20 cellular contexts compared by ENCODE assay signal in the genomic region with DNA sequence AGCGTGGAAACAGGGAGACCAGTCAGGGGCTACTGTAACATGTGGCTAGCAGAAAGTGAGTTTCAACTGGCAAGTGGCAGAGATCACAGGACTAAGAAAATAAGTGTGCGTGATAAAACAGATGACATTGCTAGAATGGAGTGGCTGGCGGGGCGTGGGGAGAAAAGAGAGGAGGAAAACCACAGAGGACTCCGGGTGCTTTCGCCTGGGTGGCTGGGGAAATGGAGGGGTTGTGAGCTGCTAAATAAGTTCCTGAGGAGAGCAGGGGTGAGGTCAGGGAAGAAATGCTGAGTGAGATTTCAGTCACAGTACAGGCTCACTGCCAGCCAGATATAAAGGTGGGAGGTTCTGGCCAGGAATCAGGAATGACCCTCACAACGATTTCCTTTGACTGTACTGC.
DNase-seq lines count a peak whose midpoint lies in the region; ATAC-seq, FAIRE-seq and TF ChIP-seq lines count a peak whose summit lies in the region.
"Had no signal": no experiment of that assay in that cellular context is flagged by ENCODE, and none has a peak within 500 bp of the region (broad histone marks: within the 10 kb centered on the region; RNA-seq: fewer than 3 reads in every experiment).

No MANE protein-coding gene starts in this region.

- H3K4me1 ChIP-seq in astrocyte (ENCODE audit: insufficient read depth, low read length) (peaks cover 9% of the 10 kb centered on the region), GM23248 (ENCODE audit: insufficient read depth) (no peaks in the 10 kb centered on the region)
- H3K4me1 ChIP-seq: BE2C had no signal

- intact Hi-C loops in activated CD4-positive, alpha-beta T cell treated with anti-CD3 and anti-CD28 coated beads, Interleukin-2, amount 10 ng/mL, durations not matched to agents 24 days and 14 days (cut with micrococcal nuclease), result no loop called here

- H3K79me2 ChIP-seq in astrocyte (ENCODE audit: insufficient read depth, low read length), result no peaks in the 10 kb centered on the region
- no peaks in the 10 kb centered on the region for H3K79me2 ChIP-seq in GM23248 (ENCODE audit: insufficient read depth)

- CTCF ChIA-PET in activated CD4-positive, alpha-beta T cell treated with anti-CD3 and anti-CD28 coated beads, Interleukin-2, amount 10 ng/mL, durations not matched to agents 7 days and 5 days (lab: Charles Lee), result no interaction called here

- H3K36me3 ChIP-seq in astrocyte (ENCODE audit: insufficient read depth, low read length), result peaks cover 73% of the 10 kb centered on the region
- peaks cover 86% of the 10 kb centered on the region for H3K36me3 ChIP-seq in GM23248 (ENCODE audit: low read depth)
- H3K36me3 ChIP-seq: BE2C had no signal

- no peak for FAIRE-seq in astrocyte (lab: Jason Lieb, UNC)

- no peaks in the 10 kb centered on the region for H3K9me2 ChIP-seq in GM23248 (ENCODE audit: insufficient read depth)

- DNase-seq in activated CD4-positive, alpha-beta T cell treated with anti-CD3 and anti-CD28 coated beads, Interleukin-2, amount 10 ng/mL, durations not matched to agents 7 days and 5 days, result no peak
- no peak for DNase-seq in activated CD4-positive, alpha-beta T cell treated with anti-CD3 and anti-CD28 coated beads, Interleukin-2, amount 10 ng/mL, durations not matched to agents 24 days and 14 days
- DNase-seq in astrocyte (ENCODE audit: low read depth), result no peak
- no peak for DNase-seq in naive thymus-derived CD8-positive, alpha-beta T cell
- DNase-seq in GM23248, result no peak
- DNase-seq: 8988T; BE2C; CD8-positive, alpha-beta memory T cell; DMS79 treated with DMSO at 0.1 percent for 48 hours; H7; NCI-H1105 treated with DMSO at 0.1 percent for 48 hours; NCI-H1694 treated with DMSO at 0.1 percent for 48 hours; NCI-H226; NCI-H524 treated with DMSO at 0.1 percent for 48 hours; NK-92 treated with Interleukin-12 subunit alpha and Interleukin-12 subunit beta, amount 100 ng/mL, for 24 hours; SHP77 treated with DMSO at 0.1 percent for 48 hours had no signal

- H3K4me2 ChIP-seq in astrocyte (ENCODE audit: low read length) (no peak overlapping the region), GM23248 (ENCODE audit: unreplicated experiment) (no peak overlapping the region)

- H3F3A ChIP-seq in GM23248 (ENCODE audit: insufficient read depth), result peaks cover 33% of the 10 kb centered on the region

- H3K4me3 ChIP-seq in astrocyte (ENCODE audit: insufficient read depth, low read depth, low read length) (no peak overlapping the region), GM23248 (no peak overlapping the region)

- H4K20me1 ChIP-seq in astrocyte (ENCODE audit: insufficient read depth, low read length) (peaks cover 28% of the 10 kb centered on the region), GM23248 (ENCODE audit: insufficient read depth) (no peaks in the 10 kb centered on the region)

- no peaks in the 10 kb centered on the region for H3K9me3 ChIP-seq in astrocyte (ENCODE audit: insufficient read depth, low read depth, low read length)
- H3K9me3 ChIP-seq in GM23248 (ENCODE audit: low read depth), result no peaks in the 10 kb centered on the region
- H3K9me3 ChIP-seq: BE2C had no signal

- H3K27ac Mint-ChIP-seq in activated CD4-positive, alpha-beta T cell treated with anti-CD3 and anti-CD28 coated beads, Interleukin-2, amount 10 ng/mL, durations not matched to agents 7 days and 5 days, result peak overlapping the region; percentile 14
- no peak overlapping the region for H3K27ac Mint-ChIP-seq in activated CD4-positive, alpha-beta T cell treated with anti-CD3 and anti-CD28 coated beads, Interleukin-2, amount 10 ng/mL, durations not matched to agents 24 days and 14 days
- H3K27ac Mint-ChIP-seq in astrocyte (ENCODE audit: unreplicated experiment) (peak overlapping the region; percentile 34), nephron (peak overlapping the region; percentile 1 to 13 (median 8))
- no peak overlapping the region for H3K27ac Mint-ChIP-seq in naive thymus-derived CD8-positive, alpha-beta T cell

- H3K9ac ChIP-seq in astrocyte (ENCODE audit: low read length) (no peak overlapping the region), GM23248 (no peak overlapping the region)

- H3K9me3 Mint-ChIP-seq in activated CD4-positive, alpha-beta T cell treated with anti-CD3 and anti-CD28 coated beads, Interleukin-2, amount 10 ng/mL, durations not matched to agents 7 days and 5 days, result peaks cover 3% of the 10 kb centered on the region
- no peaks in the 10 kb centered on the region for H3K9me3 Mint-ChIP-seq in activated CD4-positive, alpha-beta T cell treated with anti-CD3 and anti-CD28 coated beads, Interleukin-2, amount 10 ng/mL, durations not matched to agents 24 days and 14 days
- no peaks in the 10 kb centered on the region for H3K9me3 Mint-ChIP-seq in astrocyte (ENCODE audit: unreplicated experiment)
- no peaks in the 10 kb centered on the region for H3K9me3 Mint-ChIP-seq in nephron
- no peaks in the 10 kb centered on the region for H3K9me3 Mint-ChIP-seq in naive thymus-derived CD8-positive, alpha-beta T cell
- H3K9me3 Mint-ChIP-seq: CD8-positive, alpha-beta memory T cell had no signal

- no peak overlapping the region for H3K4me3 Mint-ChIP-seq in activated CD4-positive, alpha-beta T cell treated with anti-CD3 and anti-CD28 coated beads, Interleukin-2, amount 10 ng/mL, durations not matched to agents 7 days and 5 days
- H3K4me3 Mint-ChIP-seq in activated CD4-positive, alpha-beta T cell treated with anti-CD3 and anti-CD28 coated beads, Interleukin-2, amount 10 ng/mL, durations not matched to agents 24 days and 14 days, result no peak overlapping the region
- H3K4me3 Mint-ChIP-seq in astrocyte (ENCODE audit: unreplicated experiment) (peak overlapping the region; percentile 0), nephron (no peak overlapping the region)
- no peak overlapping the region for H3K4me3 Mint-ChIP-seq in naive thymus-derived CD8-positive, alpha-beta T cell
- H3K4me3 Mint-ChIP-seq: CD8-positive, alpha-beta memory T cell; IgD-negative memory B cell had no signal

- 79 to 84% methylated on average over 7 of the region's 7 CpGs for WGBS in GM23248 (ENCODE audit: low coverage in 1 of 2, low lambda C conversion rate in 2 of 2, missing lambda C conversion rate in 2 of 2), 2 experiments

- peaks cover 7% of the 10 kb centered on the region for H3K4me1 Mint-ChIP-seq in activated CD4-positive, alpha-beta T cell treated with anti-CD3 and anti-CD28 coated beads, Interleukin-2, amount 10 ng/mL, durations not matched to agents 7 days and 5 days
- H3K4me1 Mint-ChIP-seq in activated CD4-positive, alpha-beta T cell treated with anti-CD3 and anti-CD28 coated beads, Interleukin-2, amount 10 ng/mL, durations not matched to agents 24 days and 14 days, result peaks cover 12% of the 10 kb centered on the region
- peaks cover 27% of the 10 kb centered on the region for H3K4me1 Mint-ChIP-seq in astrocyte (ENCODE audit: low read depth, unreplicated experiment)
- peaks cover 25% of the 10 kb centered on the region for H3K4me1 Mint-ChIP-seq in nephron
- no peaks in the 10 kb centered on the region for H3K4me1 Mint-ChIP-seq in naive thymus-derived CD8-positive, alpha-beta T cell
- H3K4me1 Mint-ChIP-seq: CD8-positive, alpha-beta memory T cell; IgD-negative memory B cell had no signal

- H2AFZ ChIP-seq in astrocyte (ENCODE audit: low read depth, low read length), result no peak overlapping the region
- H2AFZ ChIP-seq in GM23248, result no peak overlapping the region

- no peaks in the 10 kb centered on the region for H3K27me3 ChIP-seq in astrocyte (ENCODE audit: insufficient read depth, low read length)
- no peaks in the 10 kb centered on the region for H3K27me3 ChIP-seq in GM23248 (replicated peaks; ENCODE audit: insufficient read depth)
- H3K27me3 ChIP-seq: BE2C had no signal

- no peak for ATAC-seq in naive thymus-derived CD8-positive, alpha-beta T cell
- no peak for ATAC-seq in GM21526 (IDR thresholded peaks at IDR 0.05; ENCODE audit: low FRiP score, unreplicated experiment)
- ATAC-seq in GM19023 (IDR thresholded peaks at IDR 0.05; ENCODE audit: unreplicated experiment), result no peak

- TF ChIP-seq CTCF in astrocyte (IDR thresholded peaks at IDR 0.05; ENCODE audit: insufficient read depth, low read depth, low read length) (no peak), nephron (IDR thresholded peaks at IDR 0.05; ENCODE audit: unreplicated experiment in 3 of 3) (no peak)

- in situ Hi-C loops in GM23248 (cut with MboI), result no loop called here

- H3K27ac ChIP-seq in astrocyte (ENCODE audit: low read depth, low read length) (no peak overlapping the region), GM23248 (no peak overlapping the region)

- H3K36me3 Mint-ChIP-seq in activated CD4-positive, alpha-beta T cell treated with anti-CD3 and anti-CD28 coated beads, Interleukin-2, amount 10 ng/mL, durations not matched to agents 7 days and 5 days (ENCODE audit: low read depth), result no peaks in the 10 kb centered on the region
- H3K36me3 Mint-ChIP-seq in activated CD4-positive, alpha-beta T cell treated with anti-CD3 and anti-CD28 coated beads, Interleukin-2, amount 10 ng/mL, durations not matched to agents 24 days and 14 days (ENCODE audit: low read depth), result no peaks in the 10 kb centered on the region
- H3K36me3 Mint-ChIP-seq in astrocyte (ENCODE audit: low read depth, unreplicated experiment), result peaks cover 46% of the 10 kb centered on the region
- peaks cover 41% of the 10 kb centered on the region for H3K36me3 Mint-ChIP-seq in nephron (ENCODE audit: low read depth)
- no peaks in the 10 kb centered on the region for H3K36me3 Mint-ChIP-seq in naive thymus-derived CD8-positive, alpha-beta T cell
- H3K36me3 Mint-ChIP-seq: CD8-positive, alpha-beta memory T cell had no signal

- POLR2A ChIA-PET in activated CD4-positive, alpha-beta T cell treated with anti-CD3 and anti-CD28 coated beads, Interleukin-2, amount 10 ng/mL, durations not matched to agents 7 days and 5 days (lab: Charles Lee), result no interaction called here
- POLR2A ChIA-PET in naive thymus-derived CD8-positive, alpha-beta T cell (lab: Charles Lee), result no interaction called here

- H3K27me3 Mint-ChIP-seq in activated CD4-positive, alpha-beta T cell treated with anti-CD3 and anti-CD28 coated beads, Interleukin-2, amount 10 ng/mL, durations not matched to agents 7 days and 5 days, result no peaks in the 10 kb centered on the region
- H3K27me3 Mint-ChIP-seq in activated CD4-positive, alpha-beta T cell treated with anti-CD3 and anti-CD28 coated beads, Interleukin-2, amount 10 ng/mL, durations not matched to agents 24 days and 14 days, result no peaks in the 10 kb centered on the region
- H3K27me3 Mint-ChIP-seq in astrocyte (ENCODE audit: low read depth, unreplicated experiment) (no peaks in the 10 kb centered on the region), nephron (ENCODE audit: low read depth) (no peaks in the 10 kb centered on the region)
- H3K27me3 Mint-ChIP-seq in naive thymus-derived CD8-positive, alpha-beta T cell, result peaks cover 5 to 20% (median 8%) of the 10 kb centered on the region in 5 donors

Comparison
In these comparisons a context has a peak if more than half of its experiments do, and no peak if none do; other contexts are left out.
1. H3K27ac Mint-ChIP-seq: peak in activated CD4-positive, alpha-beta T cell treated with anti-CD3 and anti-CD28 coated beads, Interleukin-2, amount 10 ng/mL, durations not matched to agents 7 days and 5 days (single experiment), astrocyte (single experiment) and nephron (3 of 3); none in activated CD4-positive, alpha-beta T cell treated with anti-CD3 and anti-CD28 coated beads, Interleukin-2, amount 10 ng/mL, durations not matched to agents 24 days and 14 days (single experiment) and naive thymus-derived CD8-positive, alpha-beta T cell (0 of 10).